ENCODE assay signal across 8 cellular contexts in genomic region chr15:82750831-82751181, GRCh38. TPM values are rescaled to one million over a fixed set of nuclear protein-coding genes. Genes with fewer than 3 reads are reported as not detected.
DNase-seq lines count a peak whose midpoint lies in the region; ATAC-seq, FAIRE-seq and TF ChIP-seq lines count a peak whose summit lies in the region.

No MANE protein-coding gene starts in this region.

- WGBS in hepatocyte (ENCODE audit: low lambda C conversion rate, missing lambda C conversion rate), result 5% methylated on average over 8 of the region's 8 CpGs
- 0 to 2% (median 1%) methylated on average over 8 of the region's 8 CpGs for WGBS in small intestine, 3 donors

- H3K36me3 ChIP-seq in hepatocyte (replicated peaks; ENCODE audit: insufficient read depth, low read depth) (no peaks in the 10 kb centered on the region), small intestine (ENCODE audit: control insufficient read depth in 2 of 2, insufficient read depth in 2 of 2, low read length in 2 of 2) (peaks cover 0 to under 1% of the 10 kb centered on the region in 2 donors)

- ATAC-seq in GM21367 (IDR thresholded peaks at IDR 0.05; ENCODE audit: unreplicated experiment) (peak; percentile 38), HG03571 (IDR thresholded peaks at IDR 0.05; ENCODE audit: unreplicated experiment) (peak; percentile 27)

- H3K9me3 ChIP-seq in hepatocyte (ENCODE audit: low read depth) (no peaks in the 10 kb centered on the region), small intestine (ENCODE audit: control insufficient read depth, low read depth) (no peaks in the 10 kb centered on the region)

- H3K4me2 ChIP-seq in hepatocyte, result peak overlapping the region; percentile 94

- H3K79me2 ChIP-seq in hepatocyte, result peaks cover 48% of the 10 kb centered on the region

- peak overlapping the region; percentile 53 for H2AFZ ChIP-seq in hepatocyte

- peak overlapping the region; percentile 99 for H3K27ac Mint-ChIP-seq in activated naive CD4-positive, alpha-beta T cell treated with anti-CD3 and anti-CD28 coated beads, Interleukin-2, amount 50 U/mL, for 24 hours

- H3K4me1 ChIP-seq in hepatocyte (ENCODE audit: insufficient read depth) (peaks cover 13% of the 10 kb centered on the region), small intestine (ENCODE audit: control insufficient read depth in 2 of 2, insufficient read depth in 1 of 2, low read depth in 1 of 2, low read length in 1 of 2) (peaks cover 4 to 13% of the 10 kb centered on the region in 2 donors)

- H3K4me3 ChIP-seq in hepatocyte, result peak overlapping the region; percentile 31
- H3K4me3 ChIP-seq in small intestine (ENCODE audit: low read depth in 1 of 2, low read length in 2 of 2), result peak overlapping the region; percentile 58 to 92

- H3K9me2 ChIP-seq in hepatocyte (replicated peaks; ENCODE audit: insufficient read depth), result no peaks in the 10 kb centered on the region

- no peak for FAIRE-seq in small intestine (lab: Jason Lieb, UNC)

- DNase-seq in D341Med (ENCODE audit: low spot score) (peak; percentile 49), hepatocyte (ENCODE audit: low spot score) (peak; percentile 34), small intestine (peak; percentile 30), ureter (ENCODE audit: low spot score) (no peak)
- no peak for DNase-seq in effector CD8-positive, alpha-beta T cell (lab: John Stamatoyannopoulos, UW)

- H3K36me3 Mint-ChIP-seq in activated naive CD4-positive, alpha-beta T cell treated with anti-CD3 and anti-CD28 coated beads, Interleukin-2, amount 50 U/mL, for 24 hours, result peaks cover 26% of the 10 kb centered on the region

- H3K27ac ChIP-seq in hepatocyte (peak overlapping the region; percentile 53), small intestine (ENCODE audit: low read depth in 1 of 2, low read length in 1 of 2) (peak overlapping the region; percentile 27 to 65)

- H3K27me3 ChIP-seq in hepatocyte, result no peaks in the 10 kb centered on the region
- H3K27me3 ChIP-seq in small intestine (ENCODE audit: control insufficient read depth in 2 of 2, insufficient read depth in 2 of 2, low read length in 2 of 2), result no peaks in the 10 kb centered on the region

- no peaks in the 10 kb centered on the region for H3K9me3 Mint-ChIP-seq in activated naive CD4-positive, alpha-beta T cell treated with anti-CD3 and anti-CD28 coated beads, Interleukin-2, amount 50 U/mL, for 24 hours

- peaks cover 67% of the 10 kb centered on the region for H3K4me1 Mint-ChIP-seq in activated naive CD4-positive, alpha-beta T cell treated with anti-CD3 and anti-CD28 coated beads, Interleukin-2, amount 50 U/mL, for 24 hours

- no peaks in the 10 kb centered on the region for H4K20me1 ChIP-seq in hepatocyte (ENCODE audit: insufficient read depth, poor library complexity, severe bottlenecking)

- no peak for TF ChIP-seq CTCF in hepatocyte (IDR thresholded peaks at IDR 0.05; ENCODE audit: poor library complexity)

- peak overlapping the region; percentile 98 for H3K4me3 Mint-ChIP-seq in activated naive CD4-positive, alpha-beta T cell treated with anti-CD3 and anti-CD28 coated beads, Interleukin-2, amount 50 U/mL, for 24 hours

- no peaks in the 10 kb centered on the region for H3K27me3 Mint-ChIP-seq in activated naive CD4-positive, alpha-beta T cell treated with anti-CD3 and anti-CD28 coated beads, Interleukin-2, amount 50 U/mL, for 24 hours

RNA-seq across cellular contexts. Expression of gene AP3B2, which starts 41.1 kb away (rescaled TPM):
- total RNA-seq in hepatocyte (2.3 and 4.5 TPM in 2 replicates), ureter (12.5 TPM)
- polyA plus RNA-seq in hepatocyte (2.9 and 4.1 TPM in 2 replicates), small intestine (1 to 10 TPM in 1 of 3 donors, not detected in 2; 2.8 TPM)

RNA-seq across cellular contexts. Expression of gene FSD2, which starts 55.1 kb away (rescaled TPM):
- total RNA-seq in hepatocyte (0.04 TPM in 1 of 2 replicates, not detected in the other), ureter (not detected)
- polyA plus RNA-seq in hepatocyte (0.06 and 0.28 TPM in 2 replicates), small intestine (under 1 TPM in 1 of 3 donors, not detected in 2; 0.45 TPM)

RNA-seq across cellular contexts. Expression of gene WHAMM, which starts 58.6 kb away (rescaled TPM):
- total RNA-seq in hepatocyte (5.3 and 5.8 TPM in 2 replicates), ureter (14.4 TPM)
- polyA plus RNA-seq in hepatocyte (6.5 and 8.0 TPM in 2 replicates), small intestine (1 to 10 TPM; 4.5 to 6.7 (median 5.7) TPM)

Comparison
In these comparisons a context has a peak if more than half of its experiments do, and no peak if none do; other contexts are left out.
1. DNase-seq: peak in D341Med (single experiment), hepatocyte (single experiment) and small intestine (single experiment); none in effector CD8-positive, alpha-beta T cell (single experiment) and ureter (single experiment).